In genomic region chr1:210294991-210295773, GRCh38 we compare ENCODE assay signal across 9 cellular contexts. TPM values are rescaled to one million over a fixed set of nuclear protein-coding genes. Genes with fewer than 3 reads are reported as not detected.
A peak's percentile ranks its signal among the peaks of the same experiment; 100 is the strongest.
DNase-seq lines count a peak whose midpoint lies in the region; ATAC-seq and TF ChIP-seq lines count a peak whose summit lies in the region.
"Had no signal": no experiment of that assay in that cellular context is flagged by ENCODE, and none has a peak within 500 bp of the region (broad histone marks: within the 10 kb centered on the region; RNA-seq: fewer than 3 reads in every experiment).

No MANE protein-coding gene starts in this region.

- H3K9me3 Mint-ChIP-seq in stimulated activated naive B cell treated with anti-CD40 and anti-IgM and Interleukin-4, amounts not matched to agents 10 μg/mL and 1 μg/mL and 100 μg/mL, for 72 hours = no peaks in the 10 kb centered on the region
- H3K9me3 Mint-ChIP-seq in activated naive CD8-positive, alpha-beta T cell treated with anti-CD3 and anti-CD28 coated beads for 36 hours = no peaks in the 10 kb centered on the region

- intact Hi-C loops in left ventricle myocardium superior (cut with micrococcal nuclease) = no loop called here

- no peaks in the 10 kb centered on the region for H3K79me2 ChIP-seq in smooth muscle cell (ENCODE audit: low read depth)

- peak overlapping the region; percentile 51 for H3K9ac ChIP-seq in smooth muscle cell (ENCODE audit: low read depth)

- no peaks in the 10 kb centered on the region for H3K36me3 ChIP-seq in smooth muscle cell (ENCODE audit: low read depth)

- no peaks in the 10 kb centered on the region for H4K20me1 ChIP-seq in smooth muscle cell (ENCODE audit: low read depth)

- H3K4me2 ChIP-seq in smooth muscle cell = peak overlapping the region; percentile 79

- no peak overlapping the region for H3K27ac Mint-ChIP-seq in stimulated activated naive B cell treated with anti-CD40 and anti-IgM and Interleukin-4, amounts not matched to agents 10 μg/mL and 1 μg/mL and 100 μg/mL, for 72 hours
- H3K27ac Mint-ChIP-seq in activated naive CD8-positive, alpha-beta T cell treated with anti-CD3 and anti-CD28 coated beads for 36 hours = no peak overlapping the region

- H3K4me1 ChIP-seq in smooth muscle cell (ENCODE audit: low read depth) = peaks cover 35% of the 10 kb centered on the region

- peak; percentile 62 for ATAC-seq in left ventricle myocardium superior
- ATAC-seq in stimulated activated naive B cell treated with anti-CD40 and anti-IgM and Interleukin-4, amounts not matched to agents 10 μg/mL and 1 μg/mL and 100 μg/mL, for 72 hours (replicated peaks) = no peak
- ATAC-seq in HG03175 (IDR thresholded peaks at IDR 0.05; ENCODE audit: unreplicated experiment) = no peak

- H3K4me1 Mint-ChIP-seq in stimulated activated naive B cell treated with anti-CD40 and anti-IgM and Interleukin-4, amounts not matched to agents 10 μg/mL and 1 μg/mL and 100 μg/mL, for 72 hours = peaks cover 2 to 11% of the 10 kb centered on the region in 2 donors
- H3K4me1 Mint-ChIP-seq in activated naive CD8-positive, alpha-beta T cell treated with anti-CD3 and anti-CD28 coated beads for 36 hours = peaks cover 3% of the 10 kb centered on the region

- no peak overlapping the region for H3K4me3 Mint-ChIP-seq in stimulated activated naive B cell treated with anti-CD40 and anti-IgM and Interleukin-4, amounts not matched to agents 10 μg/mL and 1 μg/mL and 100 μg/mL, for 72 hours
- H3K4me3 Mint-ChIP-seq in activated naive CD8-positive, alpha-beta T cell treated with anti-CD3 and anti-CD28 coated beads for 36 hours = no peak overlapping the region

- H3K36me3 Mint-ChIP-seq in stimulated activated naive B cell treated with anti-CD40 and anti-IgM and Interleukin-4, amounts not matched to agents 10 μg/mL and 1 μg/mL and 100 μg/mL, for 72 hours = no peaks in the 10 kb centered on the region
- H3K36me3 Mint-ChIP-seq in activated naive CD8-positive, alpha-beta T cell treated with anti-CD3 and anti-CD28 coated beads for 36 hours = no peaks in the 10 kb centered on the region

- DNase-seq in HFF-Myc (ENCODE audit: extremely low read depth, low read depth) (peak; percentile 82), SW480 (ENCODE audit: low spot score) (peak; percentile 16), left ventricle myocardium superior (peak; percentile 81), smooth muscle cell (lab: John Stamatoyannopoulos, UW; ENCODE audit: unreplicated experiment) (peak; percentile 45), SW 1271 (lab: John Stamatoyannopoulos, UW) (no peak)
- DNase-seq in stimulated activated naive B cell treated with anti-CD40 and anti-IgM and Interleukin-4, amounts not matched to agents 10 μg/mL and 1 μg/mL and 100 μg/mL, for 72 hours = no peak
- no peak for DNase-seq in activated naive CD8-positive, alpha-beta T cell treated with anti-CD3 and anti-CD28 coated beads for 36 hours
- DNase-seq: activated CD4-positive, alpha-beta T cell treated with anti-CD3 and anti-CD28 coated beads for 1 hour had no signal

- no peaks in the 10 kb centered on the region for H3K27me3 ChIP-seq in smooth muscle cell (ENCODE audit: low read depth)

- H3F3A ChIP-seq in smooth muscle cell (ENCODE audit: low read depth) = peaks cover 21% of the 10 kb centered on the region

- H3K4me3 ChIP-seq in HFF-Myc (replicated peaks; ENCODE audit: low read depth, low read length) (peak overlapping the region; percentile 5; the same call in 1 of the 2 replicates), smooth muscle cell (no peak overlapping the region)

- H2AFZ ChIP-seq in smooth muscle cell (ENCODE audit: low read depth) = peak overlapping the region; percentile 79

- peak overlapping the region; percentile 89 for H3K27ac ChIP-seq in smooth muscle cell (ENCODE audit: low read depth)

- TF ChIP-seq CTCF in HFF-Myc (IDR thresholded peaks at IDR 0.05; ENCODE audit: low read depth, low read length, missing control alignments) (no peak), smooth muscle cell (IDR thresholded peaks at IDR 0.05; ENCODE audit: borderline replicate concordance, insufficient read depth, poor library complexity, severe bottlenecking) (no peak)

- 13% methylated on average over 10 of the region's 10 CpGs for WGBS in smooth muscle cell (ENCODE audit: low lambda C conversion rate)

- H3K27me3 Mint-ChIP-seq in stimulated activated naive B cell treated with anti-CD40 and anti-IgM and Interleukin-4, amounts not matched to agents 10 μg/mL and 1 μg/mL and 100 μg/mL, for 72 hours = peaks cover 54 to 73% of the 10 kb centered on the region in 2 donors
- peaks cover 46% of the 10 kb centered on the region for H3K27me3 Mint-ChIP-seq in activated naive CD8-positive, alpha-beta T cell treated with anti-CD3 and anti-CD28 coated beads for 36 hours

- no peaks in the 10 kb centered on the region for H3K9me3 ChIP-seq in smooth muscle cell (replicated peaks; ENCODE audit: low read depth)

RNA-seq across cellular contexts. Expression of gene HHAT, which starts 33.5 kb away (rescaled TPM):
- total RNA-seq in left ventricle myocardium superior (1.9 TPM), smooth muscle cell (9.8 and 11.4 TPM in 2 replicates)
- 4.6 and 8.8 TPM in 2 replicates for polyA plus RNA-seq in smooth muscle cell
- 1 to 10 TPM; 1.3 to 2.3 TPM for total RNA-seq in activated naive CD8-positive, alpha-beta T cell treated with anti-CD3 and anti-CD28 coated beads for 36 hours

Comparison
In these comparisons a context has a peak if more than half of its experiments do, and no peak if none do; other contexts are left out.
1. DNase-seq: peak in HFF-Myc (single experiment), SW480 (single experiment), left ventricle myocardium superior (single experiment) and smooth muscle cell (single experiment); none in stimulated activated naive B cell treated with anti-CD40 and anti-IgM and Interleukin-4, amounts not matched to agents 10 μg/mL and 1 μg/mL and 100 μg/mL, for 72 hours (single experiment), SW 1271 (0 of 2) and activated naive CD8-positive, alpha-beta T cell treated with anti-CD3 and anti-CD28 coated beads for 36 hours (single experiment).